ENCODE assay signal across 8 cellular contexts in the genomic region with DNA sequence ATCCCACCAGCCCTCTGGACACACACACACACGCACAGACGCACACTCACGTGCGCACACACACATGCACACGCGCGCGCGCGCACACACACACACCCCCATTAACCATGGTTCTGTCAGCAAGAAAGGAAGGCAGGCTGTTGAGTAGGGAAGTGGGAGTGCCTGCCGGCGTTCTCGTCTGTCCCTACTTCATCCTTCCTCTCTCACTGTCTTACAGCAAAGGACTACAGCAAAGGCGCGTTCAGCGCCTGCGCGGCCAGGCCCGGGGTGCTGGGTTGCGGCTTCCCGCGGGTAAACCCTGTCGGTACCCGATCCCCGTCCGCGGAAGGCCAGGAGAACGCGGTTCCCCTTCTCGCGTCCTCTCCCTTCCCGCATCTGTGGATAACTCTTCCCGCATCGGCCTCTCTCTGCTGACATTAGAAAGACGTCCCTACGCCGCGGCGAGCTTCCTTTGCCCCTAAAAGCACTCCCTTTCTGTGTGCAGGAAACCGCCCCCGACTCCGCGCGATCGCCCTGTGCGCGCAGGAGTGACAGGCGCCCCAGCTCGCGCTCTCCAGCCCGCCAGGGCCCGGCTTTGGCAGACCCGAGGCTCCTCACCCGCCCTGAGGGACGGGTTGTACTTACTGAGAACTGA.
DNase-seq lines count a peak whose midpoint lies in the region; ATAC-seq and TF ChIP-seq lines count a peak whose summit lies in the region.

No MANE protein-coding gene starts in this region.

- peaks cover 49% of the 10 kb centered on the region for H3K27me3 Mint-ChIP-seq in nephron progenitor cell (ENCODE audit: low read depth, poor library complexity)

- H3K27ac Mint-ChIP-seq in nephron progenitor cell: no peak overlapping the region

- H3K4me3 Mint-ChIP-seq in nephron progenitor cell: peak overlapping the region; percentile 82

- 0 out of 2 replicates have a peak overlapping the region, but pooled peaks have one; percentile 0 for H3K27ac ChIP-seq in WERI-Rb-1
- H3K27ac ChIP-seq in uterus: no peak overlapping the region

- H3K27me3 ChIP-seq in BE2C: peaks cover 3% of the 10 kb centered on the region; the same call in 1 of the 2 replicates
- H3K27me3 ChIP-seq in WERI-Rb-1 (ENCODE audit: insufficient read depth, low read depth, severe bottlenecking): no peaks in the 10 kb centered on the region
- H3K27me3 ChIP-seq in uterus: no peaks in the 10 kb centered on the region

- H3K4me1 ChIP-seq in BE2C: peaks cover 4% of the 10 kb centered on the region; the same call in 1 of the 2 replicates
- H3K4me1 ChIP-seq in uterus: no peaks in the 10 kb centered on the region

- no peak for TF ChIP-seq CTCF in BE2C (IDR thresholded peaks at IDR 0.05; ENCODE audit: low read depth, low read length)
- no peak for TF ChIP-seq CTCF in WERI-Rb-1 (IDR thresholded peaks at IDR 0.05; ENCODE audit: low read depth, low read length)
- no peak for TF ChIP-seq CTCF in fibroblast of pulmonary artery (IDR thresholded peaks at IDR 0.05; ENCODE audit: low read length, missing control alignments)
- TF ChIP-seq CTCF in nephron progenitor cell (IDR thresholded peaks at IDR 0.05): no peak
- no peak for TF ChIP-seq CTCF in uterus (IDR thresholded peaks at IDR 0.05)

- peak; percentile 58 for DNase-seq in BE2C
- DNase-seq in WERI-Rb-1: peak; percentile 63
- peak; percentile 67 for DNase-seq in fibroblast of pulmonary artery (ENCODE audit: low read depth)
- peak; percentile 67 for DNase-seq in nephron progenitor cell
- no peak for DNase-seq in uterus

- peak; percentile 63 for ATAC-seq in HG02623 (IDR thresholded peaks at IDR 0.05; ENCODE audit: unreplicated experiment)
- no peak for ATAC-seq in GM18870 (IDR thresholded peaks at IDR 0.05; ENCODE audit: unreplicated experiment)
- no peak for ATAC-seq in GM21526 (IDR thresholded peaks at IDR 0.05; ENCODE audit: low FRiP score, unreplicated experiment)

- intact Hi-C loops in uterus (cut with DNase I; ENCODE audit: low total_unique reads): no loop called here

- peaks cover 22% of the 10 kb centered on the region for H3K4me1 Mint-ChIP-seq in nephron progenitor cell

- H3K4me3 ChIP-seq in BE2C (ENCODE audit: low read depth, low read length) (peak overlapping the region; percentile 66), WERI-Rb-1 (ENCODE audit: low read depth, low read length) (peak overlapping the region; percentile 51), fibroblast of pulmonary artery (replicated peaks; ENCODE audit: low read depth, low read length) (peak overlapping the region; percentile 46), uterus (peak overlapping the region; percentile 9 to 20)

- H3K36me3 ChIP-seq in BE2C: no peaks in the 10 kb centered on the region
- no peaks in the 10 kb centered on the region for H3K36me3 ChIP-seq in WERI-Rb-1
- no peaks in the 10 kb centered on the region for H3K36me3 ChIP-seq in uterus

- H3K36me3 Mint-ChIP-seq in nephron progenitor cell (ENCODE audit: low read depth): no peaks in the 10 kb centered on the region

- peaks cover 14% of the 10 kb centered on the region for H3K9me3 Mint-ChIP-seq in nephron progenitor cell

- TF ChIP-seq POLR2A in uterus (IDR thresholded peaks at IDR 0.05): no peak

- H3K9me3 ChIP-seq in BE2C (no peaks in the 10 kb centered on the region), WERI-Rb-1 (ENCODE audit: severe bottlenecking) (no peaks in the 10 kb centered on the region), uterus (no peaks in the 10 kb centered on the region)

Comparison
In these comparisons a context has a peak if more than half of its experiments do, and no peak if none do; other contexts are left out.
1. DNase-seq: peak in BE2C (single experiment), WERI-Rb-1 (single experiment), fibroblast of pulmonary artery (single experiment) and nephron progenitor cell (single experiment); none in uterus (0 of 2).
2. H3K4me3 ChIP-seq: peak in every context shown above with its lines; median percentile 66 in BE2C; 51 in WERI-Rb-1; 46 in fibroblast of pulmonary artery; 14 in uterus.